15 cellular contexts compared by ENCODE assay signal in genomic region chr3:115999598-115999997, GRCh38.
DNase-seq lines count a peak whose midpoint lies in the region; ATAC-seq, FAIRE-seq and TF ChIP-seq lines count a peak whose summit lies in the region.
"Had no signal": no experiment of that assay in that cellular context is flagged by ENCODE, and none has a peak within 500 bp of the region (broad histone marks: within the 10 kb centered on the region; RNA-seq: fewer than 3 reads in every experiment).

No MANE protein-coding gene starts in this region.

- H3K79me2 ChIP-seq in mammary epithelial cell (ENCODE audit: insufficient read depth, low read length), result no peaks in the 10 kb centered on the region

- WGBS in mammary epithelial cell (ENCODE audit: low coverage, missing lambda C conversion rate), result 89% methylated on average over 4 of the region's 4 CpGs

- H3K4me3 Mint-ChIP-seq in MCF 10A (ENCODE audit: unreplicated experiment), result no peak overlapping the region
- H3K4me3 Mint-ChIP-seq: activated naive CD8-positive, alpha-beta T cell treated with anti-CD3 and anti-CD28 coated beads, Interleukin-2, amount 10 ng/mL, durations not matched to agents 7 days and 5 days had no signal

- dilution Hi-C loops in mammary epithelial cell (cut with HindIII; ENCODE audit: low sequenced_read_pairs), result no loop called here

- no peak for TF ChIP-seq POLR2A in GM18505 (IDR thresholded peaks at IDR 0.05; ENCODE audit: borderline replicate concordance, extremely low read depth, insufficient read depth, insufficient read length)

- H3K36me3 Mint-ChIP-seq in MCF 10A (ENCODE audit: insufficient read depth, unreplicated experiment), result no peaks in the 10 kb centered on the region
- H3K36me3 Mint-ChIP-seq: activated naive CD8-positive, alpha-beta T cell treated with anti-CD3 and anti-CD28 coated beads, Interleukin-2, amount 10 ng/mL, durations not matched to agents 7 days and 5 days had no signal

- H3K4me1 ChIP-seq in mammary epithelial cell (ENCODE audit: insufficient read depth, low read length), result peaks cover 31% of the 10 kb centered on the region
- no peaks in the 10 kb centered on the region for H3K4me1 ChIP-seq in upper lobe of right lung
- H3K4me1 ChIP-seq: tibial nerve had no signal

- H3K36me3 ChIP-seq in mammary epithelial cell (ENCODE audit: insufficient read depth, low read length) (no peaks in the 10 kb centered on the region), upper lobe of right lung (no peaks in the 10 kb centered on the region)
- H3K36me3 ChIP-seq: tibial nerve had no signal

- DNase-seq in mammary epithelial cell (no peak), MCF 10A (ENCODE audit: unreplicated experiment) (no peak), SHP77 treated with DMSO at 0.1 percent for 48 hours (lab: John Stamatoyannopoulos, UW) (peak; percentile 28), glomerular visceral epithelial cell (ENCODE audit: extremely low spot score) (peak; percentile 16), upper lobe of right lung (no peak), OCI-M1 (lab: John Stamatoyannopoulos, UW) (no peak), urothelium cell line (ENCODE audit: low spot score) (no peak)
- DNase-seq: activated naive CD8-positive, alpha-beta T cell treated with anti-CD3 and anti-CD28 coated beads, Interleukin-2, amount 10 ng/mL, durations not matched to agents 7 days and 5 days; cerebellar nuclear complex; KBM-7; NCI-H146; stimulated activated CD4-positive, alpha-beta T cell treated with anti-CD3 and anti-CD28 coated beads, Interleukin-15, amount 100 ng/mL, for 24 hours had no signal

- no peaks in the 10 kb centered on the region for H3K27me3 Mint-ChIP-seq in MCF 10A (ENCODE audit: insufficient read depth, unreplicated experiment)
- H3K27me3 Mint-ChIP-seq: activated naive CD8-positive, alpha-beta T cell treated with anti-CD3 and anti-CD28 coated beads, Interleukin-2, amount 10 ng/mL, durations not matched to agents 7 days and 5 days had no signal

- in situ Hi-C loops in mammary epithelial cell (cut with MboI; ENCODE audit: low sequenced_read_pairs in 2 of 2), result no loop called here

- BruUV-seq in mammary epithelial cell (replicated peaks; lab: Mats Ljungman, UMichigan) (no TSS peak), MCF 10A (replicated peaks; lab: Mats Ljungman, UMichigan) (no TSS peak)

- H4K20me1 ChIP-seq in mammary epithelial cell (ENCODE audit: insufficient read depth, low read length), result no peaks in the 10 kb centered on the region

- H3K4me1 Mint-ChIP-seq in MCF 10A (ENCODE audit: insufficient read depth, unreplicated experiment), result peaks cover 26% of the 10 kb centered on the region
- H3K4me1 Mint-ChIP-seq: activated naive CD8-positive, alpha-beta T cell treated with anti-CD3 and anti-CD28 coated beads, Interleukin-2, amount 10 ng/mL, durations not matched to agents 7 days and 5 days had no signal

- no peaks in the 10 kb centered on the region for H3K9me3 ChIP-seq in mammary epithelial cell (replicated peaks; ENCODE audit: insufficient read depth, low read length)
- no peaks in the 10 kb centered on the region for H3K9me3 ChIP-seq in upper lobe of right lung
- H3K9me3 ChIP-seq: tibial nerve had no signal

- no peaks in the 10 kb centered on the region for H3K9me3 Mint-ChIP-seq in MCF 10A (ENCODE audit: unreplicated experiment)
- H3K9me3 Mint-ChIP-seq: activated naive CD8-positive, alpha-beta T cell treated with anti-CD3 and anti-CD28 coated beads, Interleukin-2, amount 10 ng/mL, durations not matched to agents 7 days and 5 days had no signal

- no peak overlapping the region for H3K4me3 ChIP-seq in mammary epithelial cell (replicated peaks in 1 of 3; ENCODE audit: insufficient read depth in 1 of 3, low read depth in 2 of 3, low read length in 3 of 3)
- H3K4me3 ChIP-seq in upper lobe of right lung, result no peak overlapping the region
- H3K4me3 ChIP-seq: tibial nerve had no signal

- intact Hi-C loops in mammary epithelial cell (cut with micrococcal nuclease), result no loop called here
- intact Hi-C loops in MCF 10A (cut with micrococcal nuclease), result no loop called here
- intact Hi-C loops in upper lobe of right lung (cut with DNase I), result no loop called here

- no peaks in the 10 kb centered on the region for H3K27me3 ChIP-seq in mammary epithelial cell (ENCODE audit: insufficient read depth, low read length)
- H3K27me3 ChIP-seq in upper lobe of right lung, result no peaks in the 10 kb centered on the region
- H3K27me3 ChIP-seq: tibial nerve had no signal

- no peak overlapping the region for H3K9ac ChIP-seq in mammary epithelial cell (ENCODE audit: insufficient read depth, low read length)

- TF ChIP-seq CTCF in mammary epithelial cell (conservative IDR thresholded peaks at IDR 0.05 in 1 of 2, IDR thresholded peaks at IDR 0.05 in 1 of 2; ENCODE audit: extremely low read depth in 1 of 2, insufficient read depth in 1 of 2, low read depth in 1 of 2, low read length in 2 of 2) (no peak), MCF 10A (IDR thresholded peaks at IDR 0.05; ENCODE audit: unreplicated experiment) (no peak), upper lobe of right lung (IDR thresholded peaks at IDR 0.05) (no peak)

- H2AFZ ChIP-seq in mammary epithelial cell (ENCODE audit: low read depth, low read length), result peak overlapping the region; percentile 56

- CTCF ChIA-PET in mammary epithelial cell (lab: Charles Lee; ENCODE audit: low non-redundant PET), result no interaction called here
- CTCF ChIA-PET in MCF 10A (lab: Yijun Ruan, JAX), result interaction anchor here (0.6 to 1.2 kb wide), 2 partner anchors 12 to 1019 kb away, joined by 3 read pairs; no protein-coding TSS in a partner anchor

- peak; percentile 41 for ATAC-seq in upper lobe of right lung
- ATAC-seq in GM18505 (IDR thresholded peaks at IDR 0.05; ENCODE audit: unreplicated experiment), result no peak

- H3K27ac ChIP-seq in mammary epithelial cell (ENCODE audit: insufficient read depth, low read depth, low read length) (peak overlapping the region; percentile 94), upper lobe of right lung (no peak overlapping the region)
- H3K27ac ChIP-seq: tibial nerve had no signal

- POLR2A ChIA-PET in MCF 10A (lab: Yijun Ruan, JAX), result interaction anchor here (0.7 to 1.2 kb wide), 2 partner anchors 39 to 52 kb away, joined by 3 read pairs; no protein-coding TSS in a partner anchor

- H3K4me2 ChIP-seq in mammary epithelial cell (ENCODE audit: insufficient read depth, low read depth, low read length), result no peak overlapping the region

- no peak for FAIRE-seq in urothelium cell line (lab: Jason Lieb, UNC)
- FAIRE-seq: A204.1 had no signal

- no peak overlapping the region for H3K27ac Mint-ChIP-seq in MCF 10A (ENCODE audit: low read depth, unreplicated experiment)
- H3K27ac Mint-ChIP-seq: activated naive CD8-positive, alpha-beta T cell treated with anti-CD3 and anti-CD28 coated beads, Interleukin-2, amount 10 ng/mL, durations not matched to agents 7 days and 5 days had no signal

Comparison
In these comparisons a context has a peak if more than half of its experiments do, and no peak if none do; other contexts are left out.
1. DNase-seq: peak in SHP77 treated with DMSO at 0.1 percent for 48 hours (single experiment) and glomerular visceral epithelial cell (single experiment); none in mammary epithelial cell (single experiment), MCF 10A (single experiment), upper lobe of right lung (single experiment), OCI-M1 (single experiment) and urothelium cell line (single experiment).